In genomic region chr11:74683941-74684481, GRCh38 we compare ENCODE assay signal across 13 cellular contexts. TPM values are rescaled to one million over a fixed set of nuclear protein-coding genes. Genes with fewer than 3 reads are reported as not detected.
A peak's percentile ranks its signal among the peaks of the same experiment; 100 is the strongest.
DNase-seq lines count a peak whose midpoint lies in the region; ATAC-seq and TF ChIP-seq lines count a peak whose summit lies in the region.
"Had no signal": no experiment of that assay in that cellular context is flagged by ENCODE, and none has a peak within 500 bp of the region (broad histone marks: within the 10 kb centered on the region; RNA-seq: fewer than 3 reads in every experiment).

No MANE protein-coding gene starts in this region.

- H3K4me1 Mint-ChIP-seq in H9 = peaks cover 11 to 19% of the 10 kb centered on the region in 2 experiments

- H3K27ac Mint-ChIP-seq in H9 = no peak overlapping the region
- H3K27ac Mint-ChIP-seq: activated CD4-positive, alpha-beta T cell treated with anti-CD3 and anti-CD28 coated beads, Interleukin-2, amount 10 ng/mL, durations not matched to agents 7 days and 5 days had no signal

- ATAC-seq in HG03354 (IDR thresholded peaks at IDR 0.05; ENCODE audit: poor library complexity, severe bottlenecking, unreplicated experiment) = no peak

- H3K79me2 ChIP-seq in smooth muscle cell (ENCODE audit: low read depth) (no peaks in the 10 kb centered on the region), H9 (ENCODE audit: insufficient read depth, low read length) (no peaks in the 10 kb centered on the region)

- H2BK12ac ChIP-seq in H9 (ENCODE audit: insufficient read length, low read depth, low read length) = no peak overlapping the region

- no peaks in the 10 kb centered on the region; a peak in 1 of 7 replicates for H3K36me3 Mint-ChIP-seq in H9 (ENCODE audit: insufficient read depth in 1 of 3, low read depth in 3 of 3)

- H2BK120ac ChIP-seq in H9 (ENCODE audit: low read depth, low read length, poor library complexity, severe bottlenecking) = no peak overlapping the region

- peak overlapping the region; percentile 39; the same call in 1 of the 2 replicates for H3K9ac ChIP-seq in ES-I3 (ENCODE audit: low read depth, low read length)
- H3K9ac ChIP-seq in iPS-20b (ENCODE audit: low read depth, low read length) = no peak overlapping the region; the same call in 1 of the 2 replicates
- H3K9ac ChIP-seq in smooth muscle cell (ENCODE audit: low read depth) = no peak overlapping the region
- H3K9ac ChIP-seq in H9 (ENCODE audit: extremely low read depth, insufficient read length, low read length) = no peak overlapping the region

- H2BK20ac ChIP-seq in H9 (ENCODE audit: low read depth, low read length, poor library complexity, severe bottlenecking) = no peak overlapping the region

- no peak overlapping the region for H3T11ph ChIP-seq in H9 (ENCODE audit: low read length)

- H3K27ac ChIP-seq in angular gyrus (ENCODE audit: low read depth, low read length) (peak overlapping the region; percentile 68), iPS-20b (ENCODE audit: low read length) (no peak overlapping the region), smooth muscle cell (ENCODE audit: low read depth) (no peak overlapping the region), H9 (ENCODE audit: insufficient read length, low read depth, low read length) (no peak overlapping the region)

- H3K56ac ChIP-seq in H9 (ENCODE audit: insufficient read length, low read depth, low read length) = no peak overlapping the region

- H2AFZ ChIP-seq in smooth muscle cell (ENCODE audit: low read depth) (no peak overlapping the region), H9 (ENCODE audit: low read length) (no peak overlapping the region)

- peaks cover 27% of the 10 kb centered on the region for H3K27me3 ChIP-seq in iPS-20b (ENCODE audit: insufficient read depth, low read length)
- H3K27me3 ChIP-seq in smooth muscle cell (ENCODE audit: low read depth) = no peaks in the 10 kb centered on the region
- H3K27me3 ChIP-seq in H9 (ENCODE audit: insufficient read depth, low read length) = no peaks in the 10 kb centered on the region

- DNase-seq in smooth muscle cell (lab: John Stamatoyannopoulos, UW; ENCODE audit: unreplicated experiment) (no peak), H9 (no peak), DMS114 treated with DMSO at 0.1 percent for 48 hours (lab: John Stamatoyannopoulos, UW; ENCODE audit: unreplicated experiment) (no peak), superior temporal gyrus (ENCODE audit: extremely low spot score) (no peak)
- DNase-seq: activated CD4-positive, alpha-beta T cell treated with anti-CD3 and anti-CD28 coated beads, Interleukin-2, amount 10 ng/mL, durations not matched to agents 7 days and 5 days; Karpas-422; NCI-H345; SHP77 had no signal

- H4K91ac ChIP-seq in H9 (ENCODE audit: insufficient read length, low read depth, low read length) = no peak overlapping the region

- TF ChIP-seq CTCF in smooth muscle cell (IDR thresholded peaks at IDR 0.05; ENCODE audit: borderline replicate concordance, insufficient read depth, poor library complexity, severe bottlenecking) = no peak
- TF ChIP-seq CTCF in H9 (conservative IDR thresholded peaks at IDR 0.05) = no peak

- no peak overlapping the region for H2BK5ac ChIP-seq in H9 (ENCODE audit: insufficient read length, low read length)

- H3K27me3 Mint-ChIP-seq in H9 (ENCODE audit: low read depth) = peaks cover 11% of the 10 kb centered on the region

- no peak overlapping the region for H4K5ac ChIP-seq in H9 (ENCODE audit: insufficient read length, low read depth, low read length)

- no peaks in the 10 kb centered on the region for H3K9me3 ChIP-seq in ES-I3 (ENCODE audit: control insufficient read depth, insufficient read depth, low read length)
- no peaks in the 10 kb centered on the region for H3K9me3 ChIP-seq in iPS-20b (ENCODE audit: insufficient read depth, low read depth, low read length)
- H3K9me3 ChIP-seq in smooth muscle cell (replicated peaks; ENCODE audit: low read depth) = no peaks in the 10 kb centered on the region
- H3K9me3 ChIP-seq in H9 (ENCODE audit: control insufficient read depth, low read depth, low read length) = no peaks in the 10 kb centered on the region

- H3K4me1 ChIP-seq in ES-I3 (ENCODE audit: insufficient read depth, low read length) (peaks cover 4% of the 10 kb centered on the region; the same call in 1 of the 2 replicates), iPS-20b (ENCODE audit: insufficient read depth, low read length) (no peaks in the 10 kb centered on the region), smooth muscle cell (ENCODE audit: low read depth) (no peaks in the 10 kb centered on the region), H9 (ENCODE audit: insufficient read depth, low read length) (no peaks in the 10 kb centered on the region)

- H3K36me3 ChIP-seq in ES-I3 (ENCODE audit: insufficient read depth, low read length) = no peaks in the 10 kb centered on the region
- no peaks in the 10 kb centered on the region for H3K36me3 ChIP-seq in iPS-20b (ENCODE audit: insufficient read depth, low read depth, low read length)
- H3K36me3 ChIP-seq in smooth muscle cell (ENCODE audit: low read depth) = no peaks in the 10 kb centered on the region

- no peak overlapping the region for H4K8ac ChIP-seq in H9 (replicated peaks; ENCODE audit: insufficient read length, low read depth, low read length)

- H3K4me2 ChIP-seq in smooth muscle cell = peak overlapping the region; percentile 78
- no peak overlapping the region for H3K4me2 ChIP-seq in H9 (ENCODE audit: insufficient read depth, insufficient read length, low read length)

- H3K4ac ChIP-seq in H9 (ENCODE audit: low read depth, low read length) = no peak overlapping the region

- no peaks in the 10 kb centered on the region for H3K79me1 ChIP-seq in H9 (ENCODE audit: insufficient read depth, low read depth, low read length, poor library complexity, severe bottlenecking)

- 86% methylated on average over 12 of the region's 12 CpGs for WGBS in smooth muscle cell (ENCODE audit: low lambda C conversion rate)
- WGBS in H9 (ENCODE audit: extremely low coverage, insufficient read length, low lambda C conversion rate) = no CpG with 5 or more reads among the region's 12 CpGs

- H3K23ac ChIP-seq in H9 (ENCODE audit: insufficient read length, low read depth, low read length) = no peak overlapping the region

- H3K14ac ChIP-seq in H9 (ENCODE audit: insufficient read depth, low read length) = no peak overlapping the region

- no peaks in the 10 kb centered on the region; a peak in 1 of 5 replicates for H3K9me3 Mint-ChIP-seq in H9
- H3K9me3 Mint-ChIP-seq: activated CD4-positive, alpha-beta T cell treated with anti-CD3 and anti-CD28 coated beads, Interleukin-2, amount 10 ng/mL, durations not matched to agents 7 days and 5 days had no signal

- no peaks in the 10 kb centered on the region for H3K23me2 ChIP-seq in H9 (ENCODE audit: insufficient read length, low read depth, low read length, poor library complexity, severe bottlenecking)

- H4K20me1 ChIP-seq in smooth muscle cell (ENCODE audit: low read depth) = no peaks in the 10 kb centered on the region
- H4K20me1 ChIP-seq in H9 (ENCODE audit: control insufficient read depth, insufficient read depth, insufficient read length) = no peaks in the 10 kb centered on the region

- H3K4me3 ChIP-seq in iPS-20b (ENCODE audit: low read length) = peak overlapping the region; percentile 62; the same call in 1 of the 2 replicates
- H3K4me3 ChIP-seq in smooth muscle cell = no peak overlapping the region

- no peak overlapping the region for H3K18ac ChIP-seq in H9 (ENCODE audit: insufficient read length, low read depth, low read length)

- H3F3A ChIP-seq in smooth muscle cell (ENCODE audit: low read depth) = peaks cover 7% of the 10 kb centered on the region

- H2AK5ac ChIP-seq in H9 (ENCODE audit: insufficient read length, low read length) = no peak overlapping the region

- peak overlapping the region in 1 of 2 experiments; percentile 62; a peak in 2 of 5 replicates for H3K4me3 Mint-ChIP-seq in H9
- H3K4me3 Mint-ChIP-seq: activated CD4-positive, alpha-beta T cell treated with anti-CD3 and anti-CD28 coated beads, Interleukin-2, amount 10 ng/mL, durations not matched to agents 7 days and 5 days had no signal

- no peak overlapping the region for H2BK15ac ChIP-seq in H9 (ENCODE audit: low read depth, low read length)

RNA-seq across cellular contexts. Expression of gene CHRDL2, which starts 47.2 kb away (rescaled TPM):
- total RNA-seq in smooth muscle cell (7.3 and 13.8 TPM in 2 replicates), H9 (2021) (0.33 and 0.39 TPM in 2 replicates)
- 71.4 and 98.6 TPM in 2 replicates for polyA plus RNA-seq in smooth muscle cell
- total RNA-seq: activated CD4-positive, alpha-beta T cell treated with anti-CD3 and anti-CD28 coated beads, Interleukin-2, amount 10 ng/mL, durations not matched to agents 7 days and 5 days; subcutaneous adipose tissue had no signal
